Comparison of ENCODE assay signal across 16 cellular contexts in the genomic region with DNA sequence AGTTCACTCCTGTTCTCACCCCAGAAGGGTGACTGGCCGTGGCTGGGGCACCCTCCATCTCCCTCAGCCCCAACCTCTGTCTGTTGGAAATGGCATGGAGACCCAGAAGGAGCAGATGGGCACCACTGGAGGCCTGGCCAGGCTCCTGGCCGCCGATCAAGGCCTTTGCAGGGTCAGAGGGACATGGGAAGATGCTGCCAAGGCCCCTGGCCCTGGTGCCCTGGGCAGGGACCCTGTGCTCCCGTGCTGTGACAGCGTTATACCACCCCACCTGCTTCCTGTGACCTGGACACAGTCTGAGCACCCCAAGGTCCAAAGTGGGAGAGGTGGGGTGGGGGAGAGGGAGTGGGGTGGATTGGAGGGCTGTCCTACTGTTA. TPM values are rescaled to one million over a fixed set of nuclear protein-coding genes. Genes with fewer than 3 reads are reported as not detected.
DNase-seq lines count a peak whose midpoint lies in the region; ATAC-seq and TF ChIP-seq lines count a peak whose summit lies in the region.
"Had no signal": no experiment of that assay in that cellular context is flagged by ENCODE, and none has a peak within 500 bp of the region (broad histone marks: within the 10 kb centered on the region; RNA-seq: fewer than 3 reads in every experiment).

No MANE protein-coding gene starts in this region.

- H3K4ac ChIP-seq in neuronal stem cell (ENCODE audit: low read length), result no peak overlapping the region

- H2BK15ac ChIP-seq in neuronal stem cell (ENCODE audit: low read length), result no peak overlapping the region

- WGBS in neuronal stem cell (ENCODE audit: extremely low coverage in 2 of 2, insufficient read length in 2 of 2, insufficient replicate concordance in 1 of 2), 2 donors, result no CpG with 5 or more reads among the region's 5 CpGs

- peaks cover 33% of the 10 kb centered on the region for H3K4me1 Mint-ChIP-seq in T-helper 2 cell treated with Interferon-gamma antibody and Interleukin-4, amounts not matched to agents 5 μg/mL and 100 μg/mL, for 36 hours (ENCODE audit: low read depth)
- H3K4me1 Mint-ChIP-seq in CD4-positive, CD25-positive, alpha-beta regulatory T cell, result peaks cover 0 to 69% (median 17%) of the 10 kb centered on the region in 4 donors
- H3K4me1 Mint-ChIP-seq in activated naive CD8-positive, alpha-beta T cell treated with anti-CD3 and anti-CD28 coated beads, Interleukin-2, amount 10 ng/mL, durations not matched to agents 7 days and 5 days, result peaks cover 24% of the 10 kb centered on the region

- peak overlapping the region; percentile 63 for H2AK5ac ChIP-seq in neuronal stem cell (ENCODE audit: low read depth, low read length)

- no peak overlapping the region for H3K9ac ChIP-seq in neuronal stem cell (ENCODE audit: low read depth, low read length, poor library complexity)

- H3K27ac ChIP-seq in CD4-positive, CD25-positive, alpha-beta regulatory T cell (ENCODE audit: insufficient read depth, low read length, poor library complexity, severe bottlenecking), result peak overlapping the region; percentile 55
- H3K27ac ChIP-seq in neuronal stem cell (replicated peaks; ENCODE audit: low read length) (no peak overlapping the region), osteoblast (ENCODE audit: low read depth, low read length) (no peak overlapping the region)
- H3K27ac ChIP-seq: lower lobe of right lung had no signal

- H4K91ac ChIP-seq in neuronal stem cell (ENCODE audit: low read depth, low read length, poor library complexity), result no peak overlapping the region

- no peak overlapping the region for H3K4me2 ChIP-seq in neuronal stem cell (ENCODE audit: insufficient read depth, low read length, poor library complexity, severe bottlenecking)
- H3K4me2 ChIP-seq in osteoblast (ENCODE audit: insufficient read depth, low read length), result no peak overlapping the region

- H3K9me3 ChIP-seq in CD4-positive, CD25-positive, alpha-beta regulatory T cell (ENCODE audit: control insufficient read depth in 2 of 2, low read length in 2 of 2), result no peaks in the 10 kb centered on the region
- H3K9me3 ChIP-seq in neuronal stem cell (replicated peaks in 1 of 2; ENCODE audit: control insufficient read depth in 2 of 2, insufficient read depth in 1 of 2, low read depth in 1 of 2, low read length in 2 of 2) (no peaks in the 10 kb centered on the region), osteoblast (ENCODE audit: low read depth, low read length) (no peaks in the 10 kb centered on the region)
- H3K9me3 ChIP-seq: lower lobe of right lung had no signal

- peaks cover 79% of the 10 kb centered on the region for H3K4me1 ChIP-seq in CD4-positive, CD25-positive, alpha-beta regulatory T cell (ENCODE audit: control insufficient read depth, insufficient read depth, low read length, poor library complexity, severe bottlenecking)
- H3K4me1 ChIP-seq in neuronal stem cell (ENCODE audit: control insufficient read depth in 2 of 2, insufficient read depth in 1 of 2, low read depth in 1 of 2, low read length in 2 of 2), result peaks cover 29 to 47% of the 10 kb centered on the region in 2 donors
- peaks cover 20% of the 10 kb centered on the region for H3K4me1 ChIP-seq in osteoblast (ENCODE audit: insufficient read depth, low read length)

- H3K23ac ChIP-seq in neuronal stem cell (ENCODE audit: low read depth, low read length, poor library complexity), result peak overlapping the region; percentile 60

- no peaks in the 10 kb centered on the region for H3K27me3 ChIP-seq in CD4-positive, CD25-positive, alpha-beta regulatory T cell (ENCODE audit: control insufficient read depth, insufficient read depth, low read length)
- peaks cover 0 to 3% (median 0%) of the 10 kb centered on the region in 3 experiments for H3K27me3 ChIP-seq in neuronal stem cell (ENCODE audit: control insufficient read depth in 3 of 3, insufficient read depth in 3 of 3, low read depth in 1 of 3, low read length in 3 of 3)
- no peaks in the 10 kb centered on the region for H3K27me3 ChIP-seq in osteoblast (ENCODE audit: insufficient read depth, low read length)

- DNase-seq in T-helper 2 cell treated with Interferon-gamma antibody and Interleukin-4, amounts not matched to agents 5 μg/mL and 100 μg/mL, for 36 hours (ENCODE audit: low spot score), result no peak
- no peak for DNase-seq in T-helper 2 cell
- DNase-seq in CD4-positive, CD25-positive, alpha-beta regulatory T cell, result no peak
- no peak for DNase-seq in activated naive CD8-positive, alpha-beta T cell treated with anti-CD3 and anti-CD28 coated beads, Interleukin-2, amount 10 ng/mL, durations not matched to agents 7 days and 5 days
- DNase-seq in neuronal stem cell (ENCODE audit: low spot score), result no peak
- no peak for DNase-seq in SW480 (ENCODE audit: low spot score)
- DNase-seq in NCI-H187 (lab: John Stamatoyannopoulos, UW), result no peak
- DNase-seq in osteoblast (ENCODE audit: insufficient read length, low spot score, missing footprints), result no peak
- DNase-seq: 8988T; CD8-positive, alpha-beta memory T cell; Kasumi-1; lower lobe of right lung; NCI-H1105 treated with DMSO at 0.1 percent for 48 hours; NCI-H2171; NCI-H774 had no signal

- peak overlapping the region; percentile 36 for H3K27ac Mint-ChIP-seq in T-helper 2 cell treated with Interferon-gamma antibody and Interleukin-4, amounts not matched to agents 5 μg/mL and 100 μg/mL, for 36 hours
- peak overlapping the region; percentile 29 to 89 (median 38) for H3K27ac Mint-ChIP-seq in CD4-positive, CD25-positive, alpha-beta regulatory T cell
- H3K27ac Mint-ChIP-seq in activated naive CD8-positive, alpha-beta T cell treated with anti-CD3 and anti-CD28 coated beads, Interleukin-2, amount 10 ng/mL, durations not matched to agents 7 days and 5 days, result peak overlapping the region; percentile 75

- peaks cover 23% of the 10 kb centered on the region for H3K36me3 Mint-ChIP-seq in T-helper 2 cell treated with Interferon-gamma antibody and Interleukin-4, amounts not matched to agents 5 μg/mL and 100 μg/mL, for 36 hours (ENCODE audit: low read depth)
- H3K36me3 Mint-ChIP-seq in CD4-positive, CD25-positive, alpha-beta regulatory T cell, result no peaks in the 10 kb centered on the region
- H3K36me3 Mint-ChIP-seq in activated naive CD8-positive, alpha-beta T cell treated with anti-CD3 and anti-CD28 coated beads, Interleukin-2, amount 10 ng/mL, durations not matched to agents 7 days and 5 days, result peaks cover 2% of the 10 kb centered on the region

- no peaks in the 10 kb centered on the region for H3K9me3 Mint-ChIP-seq in T-helper 2 cell treated with Interferon-gamma antibody and Interleukin-4, amounts not matched to agents 5 μg/mL and 100 μg/mL, for 36 hours
- H3K9me3 Mint-ChIP-seq in CD4-positive, CD25-positive, alpha-beta regulatory T cell, result no peaks in the 10 kb centered on the region
- H3K9me3 Mint-ChIP-seq in activated naive CD8-positive, alpha-beta T cell treated with anti-CD3 and anti-CD28 coated beads, Interleukin-2, amount 10 ng/mL, durations not matched to agents 7 days and 5 days, result no peaks in the 10 kb centered on the region
- H3K9me3 Mint-ChIP-seq: CD8-positive, alpha-beta memory T cell had no signal

- H4K8ac ChIP-seq in neuronal stem cell (ENCODE audit: low read depth, low read length), result no peak overlapping the region

- H3K4me3 ChIP-seq in CD4-positive, CD25-positive, alpha-beta regulatory T cell (ENCODE audit: low read depth, low read length), result no peak overlapping the region
- no peak overlapping the region for H3K4me3 ChIP-seq in neuronal stem cell (ENCODE audit: low read length in 2 of 2)
- no peak overlapping the region for H3K4me3 ChIP-seq in osteoblast (ENCODE audit: insufficient read depth, low read length)
- H3K4me3 ChIP-seq: lower lobe of right lung had no signal

- no peak overlapping the region for H2BK120ac ChIP-seq in neuronal stem cell (ENCODE audit: low read depth, low read length)

- H2BK5ac ChIP-seq in neuronal stem cell (ENCODE audit: low read length), result no peak overlapping the region

- H3K27me3 Mint-ChIP-seq in T-helper 2 cell treated with Interferon-gamma antibody and Interleukin-4, amounts not matched to agents 5 μg/mL and 100 μg/mL, for 36 hours (ENCODE audit: low read depth), result no peaks in the 10 kb centered on the region
- H3K27me3 Mint-ChIP-seq in CD4-positive, CD25-positive, alpha-beta regulatory T cell, result no peaks in the 10 kb centered on the region
- no peaks in the 10 kb centered on the region for H3K27me3 Mint-ChIP-seq in activated naive CD8-positive, alpha-beta T cell treated with anti-CD3 and anti-CD28 coated beads, Interleukin-2, amount 10 ng/mL, durations not matched to agents 7 days and 5 days
- H3K27me3 Mint-ChIP-seq: CD8-positive, alpha-beta memory T cell had no signal

- H4K20me1 ChIP-seq in osteoblast (ENCODE audit: insufficient read depth, low read length), result peaks cover 74% of the 10 kb centered on the region

- TF ChIP-seq CTCF in osteoblast (IDR thresholded peaks at IDR 0.05; ENCODE audit: extremely low read depth, low read depth, low read length), result no peak

- POLR2A ChIA-PET in activated naive CD8-positive, alpha-beta T cell treated with anti-CD3 and anti-CD28 coated beads, Interleukin-2, amount 10 ng/mL, durations not matched to agents 7 days and 5 days (lab: Charles Lee), result interaction anchor here (0.8 kb wide), 1 partner anchor 15 kb away, joined by 3 read pairs; no protein-coding TSS in a partner anchor

- H3K4me3 Mint-ChIP-seq in T-helper 2 cell treated with Interferon-gamma antibody and Interleukin-4, amounts not matched to agents 5 μg/mL and 100 μg/mL, for 36 hours, result peak overlapping the region; percentile 65
- peak overlapping the region in 2 of 4 donors; percentile 7 to 66 for H3K4me3 Mint-ChIP-seq in CD4-positive, CD25-positive, alpha-beta regulatory T cell
- peak overlapping the region; percentile 48 for H3K4me3 Mint-ChIP-seq in activated naive CD8-positive, alpha-beta T cell treated with anti-CD3 and anti-CD28 coated beads, Interleukin-2, amount 10 ng/mL, durations not matched to agents 7 days and 5 days

- H2AFZ ChIP-seq in neuronal stem cell (ENCODE audit: low read length) (no peak overlapping the region), osteoblast (ENCODE audit: low read length) (no peak overlapping the region)

- H3K79me2 ChIP-seq in osteoblast (ENCODE audit: insufficient read depth, low read length), result peaks cover 84% of the 10 kb centered on the region

- H3K18ac ChIP-seq in neuronal stem cell (ENCODE audit: low read length), result no peak overlapping the region

- peaks cover 47% of the 10 kb centered on the region for H3K79me1 ChIP-seq in neuronal stem cell (ENCODE audit: low read depth, low read length)

- H2BK12ac ChIP-seq in neuronal stem cell (ENCODE audit: low read length), result no peak overlapping the region

- no peak overlapping the region for H3K14ac ChIP-seq in neuronal stem cell (ENCODE audit: low read length)

- no peaks in the 10 kb centered on the region for H3K36me3 ChIP-seq in CD4-positive, CD25-positive, alpha-beta regulatory T cell (ENCODE audit: control insufficient read depth, insufficient read depth, low read length)
- H3K36me3 ChIP-seq in neuronal stem cell (replicated peaks in 1 of 2; ENCODE audit: control insufficient read depth in 2 of 2, insufficient read depth in 2 of 2, low read length in 2 of 2) (peaks cover 6 to 15% of the 10 kb centered on the region in 2 donors), osteoblast (ENCODE audit: insufficient read depth, low read length) (peaks cover 10% of the 10 kb centered on the region)

- ATAC-seq in CD4-positive, CD25-positive, alpha-beta regulatory T cell (ENCODE audit: low read depth in 2 of 2), result no peak
- no peak for ATAC-seq in activated naive CD8-positive, alpha-beta T cell treated with anti-CD3 and anti-CD28 coated beads, Interleukin-2, amount 10 ng/mL, durations not matched to agents 7 days and 5 days (ENCODE audit: low read depth)
- ATAC-seq: HCT116, lower lobe of right lung had no signal

RNA-seq across cellular contexts. Expression of a gene that starts 3.5 kb away (rescaled TPM):
- 74.3 TPM for total RNA-seq in CD4-positive, CD25-positive, alpha-beta regulatory T cell
- 1 to 10 TPM; 4.2 to 8.9 (median 6.6) TPM for polyA plus RNA-seq in CD4-positive, CD25-positive, alpha-beta regulatory T cell
- 100 to 1,000 TPM; 107 to 110 TPM for total RNA-seq in activated naive CD8-positive, alpha-beta T cell treated with anti-CD3 and anti-CD28 coated beads, Interleukin-2, amount 10 ng/mL, durations not matched to agents 7 days and 5 days
- polyA plus RNA-seq in neuronal stem cell (2013, experiment 1 of 2), result 19.0 TPM
- polyA plus RNA-seq in neuronal stem cell (2013, experiment 2 of 2), result 19.6 TPM
- total RNA-seq in osteoblast, result 46.6 and 49.2 TPM in 2 replicates

RNA-seq across cellular contexts. Expression of a gene that starts 31.1 kb away (rescaled TPM):
- total RNA-seq in CD4-positive, CD25-positive, alpha-beta regulatory T cell, result 1.9 TPM
- 1 to 10 TPM in 2 of 4 donors, under 1 TPM in 2; 0.10 to 1.7 (median 1.0) TPM for polyA plus RNA-seq in CD4-positive, CD25-positive, alpha-beta regulatory T cell
- 1 to 10 TPM; 2.4 to 2.8 TPM for total RNA-seq in activated naive CD8-positive, alpha-beta T cell treated with anti-CD3 and anti-CD28 coated beads, Interleukin-2, amount 10 ng/mL, durations not matched to agents 7 days and 5 days
- polyA plus RNA-seq in neuronal stem cell (2013, experiment 1 of 2), result 23.8 TPM
- polyA plus RNA-seq in neuronal stem cell (2013, experiment 2 of 2), result 21.4 TPM
- total RNA-seq in osteoblast, result 2.1 and 4.3 TPM in 2 replicates
